In the genomic region with DNA sequence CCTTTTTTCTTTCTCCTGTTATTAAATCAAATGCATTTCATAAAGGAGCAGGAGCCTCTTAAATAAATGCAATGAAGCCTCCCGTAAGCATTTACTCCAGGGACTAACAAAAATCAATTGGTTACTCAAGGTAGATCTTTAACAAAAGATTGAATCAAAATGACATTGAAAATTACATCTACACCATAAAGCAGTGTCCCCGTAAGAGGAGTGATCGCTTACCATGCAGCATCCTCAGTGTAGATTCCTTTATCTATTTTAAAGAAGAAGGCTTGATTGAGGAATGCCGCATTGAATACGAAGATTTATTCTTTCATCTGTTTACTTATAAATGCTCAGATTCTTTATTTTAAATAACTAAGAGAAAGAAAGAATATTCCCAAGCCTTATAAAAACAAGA, we compare ENCODE assay signal across 39 cellular contexts. TPM values are rescaled to one million over a fixed set of nuclear protein-coding genes. Genes with fewer than 3 reads are reported as not detected.
"Had no signal": no experiment of that assay in that cellular context is flagged by ENCODE, and none has a peak within 500 bp of the region (broad histone marks: within the 10 kb centered on the region; RNA-seq: fewer than 3 reads in every experiment).

No MANE protein-coding gene starts in this region.

- H3K4me3 ChIP-seq: MG63 had no signal

- H3K9ac ChIP-seq: KMS-11 had no signal

- H3K27ac ChIP-seq: KMS-11 had no signal

- H3K4me2 ChIP-seq: KMS-11 had no signal

- DNase-seq: Karpas-422, Kasumi-1, MG63, MM.1S, MV-4-11, NCI-H1048, NCI-H1092, NCI-H1092 treated with DMSO at 0.1 percent for 48 hours, NCI-H1105, NCI-H1105 treated with DMSO at 0.1 percent for 48 hours, NCI-H1417, NCI-H1417 treated with DMSO at 0.1 percent for 48 hours, NCI-H1436, NCI-H1436 treated with DMSO at 0.1 percent for 48 hours, NCI-H146, NCI-H1694, NCI-H1694 treated with DMSO at 0.1 percent for 48 hours, NCI-H187, NCI-H187 treated with DMSO at 0.1 percent for 48 hours, NCI-H1930, NCI-H2029, NCI-H2029 treated with DMSO at 0.1 percent for 48 hours, NCI-H2081, NCI-H2081 treated with DMSO at 0.1 percent for 48 hours, NCI-H2107, NCI-H2171, NCI-H2227 treated with DMSO at 0.1 percent for 48 hours, NCI-H226, NCI-H345, NCI-H446, NCI-H446 treated with DMSO at 0.1 percent for 48 hours, NCI-H510A, NCI-H510A treated with DMSO at 0.1 percent for 48 hours, NCI-H524 had no signal

- H3K9me3 ChIP-seq: MG63 had no signal

- H3K36me3 ChIP-seq: MG63 had no signal

- H3K27me3 ChIP-seq: MG63 had no signal

RNA-seq across cellular contexts. Expression of a gene that starts 54.9 kb away (rescaled TPM):
- total RNA-seq: LHCN-M2, M059J, MCF 10A, NCI-H460 had no signal
